Comparison of ENCODE assay signal across 9 cellular contexts in the genomic region with DNA sequence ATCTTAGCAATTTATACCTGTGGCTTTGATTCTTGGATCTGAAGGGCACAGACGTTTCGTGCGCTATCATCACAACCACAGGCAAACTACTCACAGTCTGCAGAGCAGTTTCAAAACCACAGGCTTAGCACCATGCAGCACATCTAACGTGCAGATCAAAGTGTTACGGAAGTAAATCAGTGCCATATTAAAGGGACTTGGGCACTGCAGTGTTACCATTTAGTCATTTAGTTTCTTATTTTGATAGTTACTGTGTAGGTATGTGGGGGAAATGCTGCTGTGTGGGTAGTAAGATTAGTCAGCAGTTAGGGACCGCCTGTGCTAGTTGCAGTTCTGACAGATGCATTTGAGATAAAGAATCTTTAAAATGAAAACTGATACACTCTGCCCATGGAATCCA.
DNase-seq lines count a peak whose midpoint lies in the region; ATAC-seq, FAIRE-seq and TF ChIP-seq lines count a peak whose summit lies in the region.
"Had no signal": no experiment of that assay in that cellular context is flagged by ENCODE, and none has a peak within 500 bp of the region (broad histone marks: within the 10 kb centered on the region; RNA-seq: fewer than 3 reads in every experiment).

No MANE protein-coding gene starts in this region.

- H3K4me3 Mint-ChIP-seq in endodermal cell, result no peak overlapping the region
- H3K4me3 Mint-ChIP-seq: memory B cell had no signal

- DNase-seq in GM19239 (ENCODE audit: insufficient read length, low spot score) (peak; percentile 29), fibroblast of lung (ENCODE audit: low read depth in 2 of 2) (peak; percentile 17 to 94), endodermal cell (no peak), COLO668 (lab: John Stamatoyannopoulos, UW; ENCODE audit: unreplicated experiment) (no peak), cerebellar cortex (ENCODE audit: low spot score) (no peak)
- DNase-seq in activated CD4-positive, alpha-beta T cell treated with anti-CD3 and anti-CD28 coated beads, Interleukin-2, amount 50 U/mL, for 24 hours (ENCODE audit: low read depth in 1 of 2, low spot score in 1 of 2), result peak; percentile 30 to 76
- DNase-seq in stimulated activated CD8-positive, alpha-beta memory T cell treated with anti-CD3 and anti-CD28 coated beads, Interleukin-7, amount 100 ng/mL, for 4 hours (ENCODE audit: low read depth in 2 of 2), result peak; percentile 52 to 68

- no peaks in the 10 kb centered on the region for H3K36me3 ChIP-seq in fibroblast of lung (ENCODE audit: control insufficient read depth, insufficient read depth, low read length)
- no peaks in the 10 kb centered on the region for H3K36me3 ChIP-seq in endodermal cell (ENCODE audit: control insufficient read depth, insufficient read depth, low read length)

- no peak overlapping the region for H3K9ac ChIP-seq in fibroblast of lung (ENCODE audit: insufficient read depth, low read length)
- H3K9ac ChIP-seq in endodermal cell (ENCODE audit: extremely low read depth, low read length, poor library complexity, severe bottlenecking), result no peak overlapping the region

- no peaks in the 10 kb centered on the region for H4K20me1 ChIP-seq in fibroblast of lung (ENCODE audit: control insufficient read depth, extremely low read depth, insufficient read depth, low read length)

- H3K4me1 Mint-ChIP-seq in endodermal cell, result peaks cover 29% of the 10 kb centered on the region

- WGBS in endodermal cell (ENCODE audit: insufficient coverage in 1 of 2, insufficient read length in 1 of 2), 2 experiments, result 93 to 100% methylated on average over 4 to 6 of the region's 6 CpGs

- TF ChIP-seq CTCF in fibroblast of lung (conservative IDR thresholded peaks at IDR 0.05 in 1 of 2, IDR thresholded peaks at IDR 0.05 in 1 of 2; ENCODE audit: low read depth in 1 of 2, low read length in 2 of 2), result no peak
- TF ChIP-seq CTCF in endodermal cell (conservative IDR thresholded peaks at IDR 0.05), result no peak

- H3K27me3 Mint-ChIP-seq in endodermal cell (ENCODE audit: insufficient read depth), result no peaks in the 10 kb centered on the region
- H3K27me3 Mint-ChIP-seq: memory B cell had no signal

- no peak overlapping the region for H3K4me2 ChIP-seq in fibroblast of lung (ENCODE audit: extremely low read depth, insufficient read depth, low read length)

- no peak overlapping the region for H3K27ac Mint-ChIP-seq in endodermal cell
- H3K27ac Mint-ChIP-seq: memory B cell had no signal

- peak; percentile 99 for ATAC-seq in HG03097 (IDR thresholded peaks at IDR 0.05; ENCODE audit: low FRiP score, unreplicated experiment)

- H3K79me2 ChIP-seq in fibroblast of lung (ENCODE audit: control insufficient read depth, insufficient read depth, low read length), result no peaks in the 10 kb centered on the region

- FAIRE-seq in GM19239 (lab: Jason Lieb, UNC), result peak; percentile 90

- H3K9me3 ChIP-seq in fibroblast of lung (ENCODE audit: control insufficient read depth, insufficient read depth, low read depth, low read length), result no peaks in the 10 kb centered on the region
- no peaks in the 10 kb centered on the region for H3K9me3 ChIP-seq in endodermal cell (ENCODE audit: control insufficient read depth, low read length)

- no peaks in the 10 kb centered on the region for H3K27me3 ChIP-seq in fibroblast of lung (ENCODE audit: control insufficient read depth, insufficient read depth, low read length)
- no peaks in the 10 kb centered on the region for H3K27me3 ChIP-seq in endodermal cell (ENCODE audit: control insufficient read depth, insufficient read depth, low read length, poor library complexity, severe bottlenecking)

- H3K4me3 ChIP-seq in fibroblast of lung (replicated peaks in 1 of 4; ENCODE audit: control extremely low read depth in 1 of 4, insufficient read depth in 1 of 4, low read depth in 3 of 4, low read length in 4 of 4) (no peak overlapping the region), endodermal cell (ENCODE audit: low read length) (no peak overlapping the region)

- H3K27ac ChIP-seq in fibroblast of lung (ENCODE audit: insufficient read depth, low read length) (no peak overlapping the region), endodermal cell (ENCODE audit: low read depth, low read length) (no peak overlapping the region)

- H2AFZ ChIP-seq in fibroblast of lung (ENCODE audit: low read length), result no peak overlapping the region

- H3K36me3 Mint-ChIP-seq in endodermal cell (ENCODE audit: low read depth), result no peaks in the 10 kb centered on the region

- no peaks in the 10 kb centered on the region for H3K9me3 Mint-ChIP-seq in endodermal cell
- H3K9me3 Mint-ChIP-seq: memory B cell had no signal

- H3K4me1 ChIP-seq in fibroblast of lung (ENCODE audit: control insufficient read depth, extremely low read depth, insufficient read depth, low read length) (no peaks in the 10 kb centered on the region), endodermal cell (ENCODE audit: control insufficient read depth, insufficient read depth, low read length) (peaks cover 21% of the 10 kb centered on the region)

Comparison
In these comparisons a context has a peak if more than half of its experiments do, and no peak if none do; other contexts are left out.
1. DNase-seq: peak in GM19239 (single experiment), activated CD4-positive, alpha-beta T cell treated with anti-CD3 and anti-CD28 coated beads, Interleukin-2, amount 50 U/mL, for 24 hours (2 of 2), fibroblast of lung (2 of 2) and stimulated activated CD8-positive, alpha-beta memory T cell treated with anti-CD3 and anti-CD28 coated beads, Interleukin-7, amount 100 ng/mL, for 4 hours (2 of 2); none in endodermal cell (single experiment), COLO668 (single experiment) and cerebellar cortex (single experiment).